Comparison of ENCODE assay signal across 16 cellular contexts in genomic region chr19:5927439-5927821, GRCh38. TPM values are rescaled to one million over a fixed set of nuclear protein-coding genes. Genes with fewer than 3 reads are reported as not detected.
DNase-seq lines count a peak whose midpoint lies in the region; ATAC-seq and TF ChIP-seq lines count a peak whose summit lies in the region.
"Had no signal": no experiment of that assay in that cellular context is flagged by ENCODE, and none has a peak within 500 bp of the region (broad histone marks: within the 10 kb centered on the region; RNA-seq: fewer than 3 reads in every experiment).

No MANE protein-coding gene starts in this region.

- no peaks in the 10 kb centered on the region for H3K9me3 Mint-ChIP-seq in osteocyte (ENCODE audit: unreplicated experiment)
- H3K9me3 Mint-ChIP-seq: activated naive CD4-positive, alpha-beta T cell treated with anti-CD3 and anti-CD28 coated beads, Interleukin-2, amount 50 U/mL, for 24 hours; H9 had no signal

- no peak overlapping the region for H2AFZ ChIP-seq in smooth muscle cell (ENCODE audit: low read depth)

- no peak overlapping the region for H3K4me2 ChIP-seq in smooth muscle cell
- H3K4me2 ChIP-seq: KMS-11 had no signal

- peaks cover 13% of the 10 kb centered on the region for H3K4me1 Mint-ChIP-seq in osteocyte (ENCODE audit: unreplicated experiment)
- H3K4me1 Mint-ChIP-seq: activated naive CD4-positive, alpha-beta T cell treated with anti-CD3 and anti-CD28 coated beads, Interleukin-2, amount 50 U/mL, for 24 hours; H9 had no signal

- H3K27ac Mint-ChIP-seq in osteocyte (ENCODE audit: unreplicated experiment): peak overlapping the region; percentile 82
- H3K27ac Mint-ChIP-seq: activated CD8-positive, alpha-beta T cell treated with anti-CD3 and anti-CD28 coated beads, Interleukin-2, amount 10 ng/mL, durations not matched to agents 7 days and 5 days; activated naive CD4-positive, alpha-beta T cell treated with anti-CD3 and anti-CD28 coated beads, Interleukin-2, amount 50 U/mL, for 24 hours had no signal

- H3K36me3 ChIP-seq in adipocyte (ENCODE audit: control insufficient read depth, insufficient read depth, low read length, severe bottlenecking) (peaks cover 83% of the 10 kb centered on the region), smooth muscle cell (ENCODE audit: low read depth) (no peaks in the 10 kb centered on the region)

- H3K36me3 Mint-ChIP-seq in osteocyte (ENCODE audit: unreplicated experiment): peaks cover 39% of the 10 kb centered on the region

- POLR2A ChIA-PET in GM10248 (lab: Yijun Ruan, JAX): no interaction called here

- no peak overlapping the region for H3K9ac ChIP-seq in adipocyte (ENCODE audit: low read length)
- no peak overlapping the region for H3K9ac ChIP-seq in smooth muscle cell (ENCODE audit: low read depth)
- H3K9ac ChIP-seq: KMS-11 had no signal

- no peaks in the 10 kb centered on the region for H3K9me3 ChIP-seq in adipocyte (ENCODE audit: control insufficient read depth, low read length)
- H3K9me3 ChIP-seq in smooth muscle cell (replicated peaks; ENCODE audit: low read depth): no peaks in the 10 kb centered on the region
- H3K9me3 ChIP-seq: pancreas had no signal

- TF ChIP-seq CTCF in GM10248 (IDR thresholded peaks at IDR 0.05; ENCODE audit: control extremely low read depth, extremely low read depth, low read depth, missing control alignments): no peak
- TF ChIP-seq CTCF in osteocyte (IDR thresholded peaks at IDR 0.05): no peak
- TF ChIP-seq CTCF in smooth muscle cell (IDR thresholded peaks at IDR 0.05; ENCODE audit: borderline replicate concordance, insufficient read depth, poor library complexity, severe bottlenecking): no peak

- H3K4me3 Mint-ChIP-seq in osteocyte (ENCODE audit: unreplicated experiment): no peak overlapping the region
- H3K4me3 Mint-ChIP-seq: activated CD8-positive, alpha-beta T cell treated with anti-CD3 and anti-CD28 coated beads, Interleukin-2, amount 10 ng/mL, durations not matched to agents 7 days and 5 days; activated naive CD4-positive, alpha-beta T cell treated with anti-CD3 and anti-CD28 coated beads, Interleukin-2, amount 50 U/mL, for 24 hours; H9 had no signal

- WGBS in smooth muscle cell (ENCODE audit: low lambda C conversion rate): 94% methylated on average over 8 of the region's 8 CpGs

- no peaks in the 10 kb centered on the region for H3K27me3 Mint-ChIP-seq in osteocyte (ENCODE audit: unreplicated experiment)
- H3K27me3 Mint-ChIP-seq: activated naive CD4-positive, alpha-beta T cell treated with anti-CD3 and anti-CD28 coated beads, Interleukin-2, amount 50 U/mL, for 24 hours had no signal

- no peak overlapping the region for H3K27ac ChIP-seq in smooth muscle cell (ENCODE audit: low read depth)
- H3K27ac ChIP-seq: KMS-11, pancreas had no signal

- no peaks in the 10 kb centered on the region for H3K27me3 ChIP-seq in adipocyte (replicated peaks; ENCODE audit: control insufficient read depth, insufficient read depth, low read length)
- no peaks in the 10 kb centered on the region for H3K27me3 ChIP-seq in smooth muscle cell (ENCODE audit: low read depth)
- H3K27me3 ChIP-seq: pancreas had no signal

- no peaks in the 10 kb centered on the region for H3K79me2 ChIP-seq in smooth muscle cell (ENCODE audit: low read depth)

- CTCF ChIA-PET in GM10248 (lab: Yijun Ruan, JAX): interaction anchor here (1.7 to 1.8 kb wide), 2 partner anchors 10 to 94 kb away, joined by 4 to 5 read pairs; no protein-coding TSS in a partner anchor

- peak; percentile 67 for ATAC-seq in GM19463 (IDR thresholded peaks at IDR 0.05; ENCODE audit: unreplicated experiment)
- no peak for ATAC-seq in GM18498 (IDR thresholded peaks at IDR 0.05; ENCODE audit: unreplicated experiment)
- ATAC-seq: activated CD8-positive, alpha-beta T cell treated with anti-CD3 and anti-CD28 coated beads, Interleukin-2, amount 10 ng/mL, durations not matched to agents 7 days and 5 days had no signal

- DNase-seq in GM10248 (ENCODE audit: extremely low spot score): peak; percentile 79
- DNase-seq in adipocyte (ENCODE audit: low read depth): no peak
- no peak for DNase-seq in osteocyte (ENCODE audit: extremely low spot score, unreplicated experiment)
- no peak for DNase-seq in NCI-H524 treated with DMSO at 0.1 percent for 48 hours (lab: John Stamatoyannopoulos, UW)
- no peak for DNase-seq in hypothalamus (lab: John Stamatoyannopoulos, UW)
- no peak for DNase-seq in smooth muscle cell (lab: John Stamatoyannopoulos, UW; ENCODE audit: unreplicated experiment)
- DNase-seq: activated CD8-positive, alpha-beta T cell treated with anti-CD3 and anti-CD28 coated beads, Interleukin-2, amount 10 ng/mL, durations not matched to agents 7 days and 5 days; H9; trophoblast cell had no signal

- H3K4me1 ChIP-seq in adipocyte (ENCODE audit: control insufficient read depth, insufficient read depth, low read length) (peaks cover 22% of the 10 kb centered on the region), smooth muscle cell (ENCODE audit: low read depth) (no peaks in the 10 kb centered on the region)
- H3K4me1 ChIP-seq: pancreas had no signal

- H4K20me1 ChIP-seq in smooth muscle cell (ENCODE audit: low read depth): peaks cover 5% of the 10 kb centered on the region

- no peaks in the 10 kb centered on the region for H3F3A ChIP-seq in smooth muscle cell (ENCODE audit: low read depth)

- H3K4me3 ChIP-seq in adipocyte (ENCODE audit: low read length) (peak overlapping the region; percentile 33), smooth muscle cell (no peak overlapping the region)
- H3K4me3 ChIP-seq: pancreas had no signal

RNA-seq across cellular contexts. Expression of gene CAPS, which starts 13.4 kb away (rescaled TPM):
- 14.4 and 15.6 TPM in 2 replicates for total RNA-seq in osteocyte
- 4.6 and 17.3 TPM in 2 replicates for total RNA-seq in smooth muscle cell
- 5.1 and 13.0 TPM in 2 replicates for polyA plus RNA-seq in smooth muscle cell

RNA-seq across cellular contexts. Expression of gene VMAC, which starts 22.8 kb away (rescaled TPM):
- total RNA-seq in osteocyte (10.0 and 10.7 TPM in 2 replicates), smooth muscle cell (0.36 and 3.6 TPM in 2 replicates)
- 0.95 and 2.6 TPM in 2 replicates for polyA plus RNA-seq in smooth muscle cell

RNA-seq across cellular contexts. Expression of gene NDUFA11, which starts 23.8 kb away (rescaled TPM):
- total RNA-seq in osteocyte (253 and 259 TPM in 2 replicates), smooth muscle cell (169 and 209 TPM in 2 replicates)
- 487 and 493 TPM in 2 replicates for polyA plus RNA-seq in smooth muscle cell

RNA-seq across cellular contexts. Expression of gene RANBP3, which starts 50.5 kb away (rescaled TPM):
- total RNA-seq in osteocyte: 74.9 and 81.9 TPM in 2 replicates
- 45.3 and 65.8 TPM in 2 replicates for total RNA-seq in smooth muscle cell
- polyA plus RNA-seq in smooth muscle cell: 11.7 and 13.4 TPM in 2 replicates

RNA-seq across cellular contexts. Expression of gene FUT5, which starts 57.1 kb away (rescaled TPM):
- total RNA-seq in osteocyte (not detected in 2 replicates), smooth muscle cell (not detected in 2 replicates)
- polyA plus RNA-seq in smooth muscle cell: 0.97 TPM in 1 of 2 replicates, not detected in the other
- total RNA-seq: activated CD8-positive, alpha-beta T cell treated with anti-CD3 and anti-CD28 coated beads, Interleukin-2, amount 10 ng/mL, durations not matched to agents 7 days and 5 days; chondrocyte; H9; pancreas; T-helper 2 cell treated with Interferon-gamma antibody and Interleukin-4, amounts not matched to agents 100 ng/mL and 5 ng/mL, for 36 hours had no signal
- polyA plus RNA-seq: pancreas had no signal
